20 cellular contexts compared by ENCODE assay signal in the genomic region with DNA sequence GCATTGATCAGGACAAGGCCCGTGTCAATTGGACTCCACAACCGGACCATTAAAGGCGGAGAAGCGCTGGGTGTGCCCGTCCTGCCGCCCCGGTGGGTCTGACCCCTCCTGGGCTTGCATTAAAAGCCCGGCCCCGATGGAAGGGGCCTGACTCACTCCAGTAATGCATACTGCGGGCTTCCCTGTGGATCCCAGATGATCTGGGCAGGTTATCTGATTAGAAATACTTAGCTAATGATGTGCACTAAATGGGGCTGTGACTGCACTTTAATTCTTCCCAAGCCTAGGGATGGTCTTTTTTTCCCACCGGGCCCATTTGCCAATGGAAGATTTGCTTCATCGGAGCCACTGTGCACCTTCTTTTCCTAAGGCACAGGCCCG.
"Had no signal": no experiment of that assay in that cellular context is flagged by ENCODE, and none has a peak within 500 bp of the region (broad histone marks: within the 10 kb centered on the region; RNA-seq: fewer than 3 reads in every experiment).

No MANE protein-coding gene starts in this region.

- H3K4me3 ChIP-seq: dorsolateral prefrontal cortex, heart left ventricle, mucosa of descending colon, psoas muscle, right lobe of liver, tibial artery, upper lobe of right lung, vagina had no signal

- DNase-seq: dorsolateral prefrontal cortex; effector CD8-positive, alpha-beta T cell; foreskin melanocyte; heart left ventricle; hypothalamus; mammary epithelial cell; mucosa of descending colon; naive thymus-derived CD8-positive, alpha-beta T cell; psoas muscle; retina; right lobe of liver; stimulated activated CD4-positive, alpha-beta T cell treated with anti-CD3 and anti-CD28 coated beads, Interleukin-4, amount 100 ng/mL, for 1 hour; stimulated activated CD8-positive, alpha-beta memory T cell treated with anti-CD3 and anti-CD28 coated beads, Interleukin-4, amount 100 ng/mL, for 48 hours; tibial artery; upper lobe of right lung had no signal

- ATAC-seq: heart left ventricle; left lobe of liver; mucosa of descending colon; naive thymus-derived CD8-positive, alpha-beta T cell; psoas muscle; right lobe of liver; stimulated activated memory B cell treated with anti-CD40 and anti-IgM and Interleukin-4, amounts not matched to agents 10 μg/mL and 1 μg/mL and 100 μg/mL, for 72 hours; upper lobe of right lung had no signal

- H3K27me3 ChIP-seq: dorsolateral prefrontal cortex, right lobe of liver, vagina had no signal

- H3K9me3 ChIP-seq: heart left ventricle, mucosa of descending colon, neutrophil, psoas muscle, right lobe of liver, tibial artery, upper lobe of right lung, vagina had no signal

- H3K36me3 ChIP-seq: heart left ventricle, neutrophil, right lobe of liver, tibial artery, upper lobe of right lung, vagina had no signal

- H3K27ac ChIP-seq: heart left ventricle, neutrophil, psoas muscle, right lobe of liver, tibial artery, upper lobe of right lung, vagina had no signal

- H3K4me1 ChIP-seq: heart left ventricle, right lobe of liver, upper lobe of right lung had no signal

- FAIRE-seq: islet of Langerhans had no signal
